18 cellular contexts compared by ENCODE assay signal in the genomic region with DNA sequence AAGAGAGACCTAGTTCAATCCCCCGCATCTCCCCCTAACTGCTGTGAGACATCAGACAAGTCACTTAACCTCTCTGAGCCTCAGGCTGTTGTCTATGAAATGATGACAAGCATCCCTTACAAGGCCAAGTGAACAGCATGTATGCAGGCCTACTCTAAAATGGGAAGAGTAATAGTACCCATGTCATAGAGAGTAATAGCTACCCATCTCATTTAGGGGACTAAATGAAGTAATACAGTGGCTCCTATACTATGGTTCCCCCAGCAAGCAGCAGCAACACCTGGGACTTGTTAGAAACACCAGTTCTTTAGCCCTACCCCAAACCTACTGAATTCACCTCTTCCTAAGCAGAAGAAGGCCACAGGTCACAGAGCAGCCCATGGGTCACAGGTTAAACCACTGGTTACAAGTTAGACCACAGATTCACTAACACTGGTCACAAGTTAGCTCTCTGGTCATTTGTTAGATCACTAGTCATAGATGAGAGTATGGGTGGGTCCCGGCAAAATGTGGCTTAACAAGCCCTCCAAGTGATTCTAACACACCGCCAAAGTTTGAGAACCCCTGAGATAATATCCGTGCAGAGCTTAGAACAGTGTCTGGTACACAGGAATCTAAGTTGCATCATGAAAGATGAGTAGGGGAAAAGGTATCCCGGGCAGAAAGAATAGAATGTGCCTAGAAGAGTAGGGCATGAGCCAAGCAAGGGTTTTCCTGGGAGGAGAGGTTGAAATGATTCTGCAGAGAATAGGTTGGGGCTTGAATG. TPM values are rescaled to one million over a fixed set of nuclear protein-coding genes. Genes with fewer than 3 reads are reported as not detected.
A peak's percentile ranks its signal among the peaks of the same experiment; 100 is the strongest.
DNase-seq lines count a peak whose midpoint lies in the region; ATAC-seq and TF ChIP-seq lines count a peak whose summit lies in the region.
"Had no signal": no experiment of that assay in that cellular context is flagged by ENCODE, and none has a peak within 500 bp of the region (broad histone marks: within the 10 kb centered on the region; RNA-seq: fewer than 3 reads in every experiment).

No MANE protein-coding gene starts in this region.

- no peak overlapping the region for H3K27ac Mint-ChIP-seq in activated naive CD8-positive, alpha-beta T cell
- no peak overlapping the region for H3K27ac Mint-ChIP-seq in activated naive CD8-positive, alpha-beta T cell treated with anti-CD3 and anti-CD28 coated beads for 36 hours
- H3K27ac Mint-ChIP-seq: activated naive CD4-positive, alpha-beta T cell treated with anti-CD3 and anti-CD28 coated beads, Interleukin-2, amount 50 U/mL, for 72 hours; CD8-positive, alpha-beta T cell; T-helper 1 cell treated with Interleukin-12 subunit alpha and Interleukin-12 subunit beta and Interleukin-4 antibody, amounts not matched to agents 30 μg/mL and 1 μg/mL, for 36 hours had no signal

- H3K4me1 ChIP-seq in OCI-LY1 (ENCODE audit: insufficient read depth, low read length, severe bottlenecking) (peaks cover 10% of the 10 kb centered on the region), Peyer's patch (peaks cover 0 to 12% (median 0%) of the 10 kb centered on the region in 4 donors)

- H3K4me1 Mint-ChIP-seq in activated naive CD8-positive, alpha-beta T cell (ENCODE audit: low read depth) = peaks cover 19% of the 10 kb centered on the region
- peaks cover 14% of the 10 kb centered on the region for H3K4me1 Mint-ChIP-seq in activated naive CD8-positive, alpha-beta T cell treated with anti-CD3 and anti-CD28 coated beads for 36 hours

- H3K9me3 Mint-ChIP-seq in activated naive CD8-positive, alpha-beta T cell (ENCODE audit: low read depth) = peaks cover 4% of the 10 kb centered on the region
- H3K9me3 Mint-ChIP-seq in activated naive CD8-positive, alpha-beta T cell treated with anti-CD3 and anti-CD28 coated beads for 36 hours = peaks cover 2% of the 10 kb centered on the region
- H3K9me3 Mint-ChIP-seq: CD8-positive, alpha-beta T cell; T-helper 1 cell treated with Interleukin-12 subunit alpha and Interleukin-12 subunit beta and Interleukin-4 antibody, amounts not matched to agents 30 μg/mL and 1 μg/mL, for 36 hours had no signal

- no peak for TF ChIP-seq POLR2A in Peyer's patch (IDR thresholded peaks at IDR 0.05)

- no peaks in the 10 kb centered on the region for H3K36me3 Mint-ChIP-seq in activated naive CD8-positive, alpha-beta T cell
- peaks cover 1% of the 10 kb centered on the region for H3K36me3 Mint-ChIP-seq in activated naive CD8-positive, alpha-beta T cell treated with anti-CD3 and anti-CD28 coated beads for 36 hours
- H3K36me3 Mint-ChIP-seq: CD8-positive, alpha-beta T cell had no signal

- H3K27me3 Mint-ChIP-seq in activated naive CD8-positive, alpha-beta T cell = peaks cover 21% of the 10 kb centered on the region
- H3K27me3 Mint-ChIP-seq in activated naive CD8-positive, alpha-beta T cell treated with anti-CD3 and anti-CD28 coated beads for 36 hours = peaks cover 42% of the 10 kb centered on the region

- no peak for DNase-seq in activated naive CD8-positive, alpha-beta T cell treated with anti-CD3 and anti-CD28 coated beads for 36 hours
- DNase-seq in renal cortical epithelial cell (ENCODE audit: low read depth) (peak; percentile 23), Peyer's patch (no peak), substantia nigra (lab: John Stamatoyannopoulos, UW) (no peak)
- DNase-seq: activated CD4-positive, CD25-positive, alpha-beta regulatory T cell treated with anti-CD3 and anti-CD28 coated beads, Interleukin-2, amount 50 U/mL, for 72 hours; CD8-positive, alpha-beta T cell; spleen had no signal

- peak overlapping the region; percentile 37 for H3K4me3 Mint-ChIP-seq in activated naive CD8-positive, alpha-beta T cell
- H3K4me3 Mint-ChIP-seq in activated naive CD8-positive, alpha-beta T cell treated with anti-CD3 and anti-CD28 coated beads for 36 hours = no peak overlapping the region
- H3K4me3 Mint-ChIP-seq: CD8-positive, alpha-beta T cell; T-helper 1 cell treated with Interleukin-12 subunit alpha and Interleukin-12 subunit beta and Interleukin-4 antibody, amounts not matched to agents 30 μg/mL and 1 μg/mL, for 36 hours had no signal

- ATAC-seq in HG02798 (IDR thresholded peaks at IDR 0.05; ENCODE audit: poor library complexity, unreplicated experiment) (peak; percentile 31), GM18870 (IDR thresholded peaks at IDR 0.05; ENCODE audit: unreplicated experiment) (no peak)
- ATAC-seq: CD8-positive, alpha-beta T cell had no signal

- no peaks in the 10 kb centered on the region for H4K20me1 ChIP-seq in OCI-LY1 (ENCODE audit: insufficient read depth, low read length)

- peak overlapping the region; percentile 32; the same call in 1 of the 2 replicates for H3K4me2 ChIP-seq in OCI-LY1 (ENCODE audit: low read length)

- H3F3A ChIP-seq in OCI-LY1 (ENCODE audit: insufficient read depth, low read length) = no peaks in the 10 kb centered on the region

- H3K9ac ChIP-seq in OCI-LY1 (ENCODE audit: low read length) = no peak overlapping the region

- H2AFZ ChIP-seq in OCI-LY1 (ENCODE audit: low read length) = no peak overlapping the region

- no peaks in the 10 kb centered on the region for H3K79me2 ChIP-seq in OCI-LY1 (ENCODE audit: insufficient read depth, low read length)

- H3K36me3 ChIP-seq in OCI-LY1 (ENCODE audit: insufficient read depth, low read length) = no peaks in the 10 kb centered on the region
- H3K36me3 ChIP-seq in Peyer's patch = no peaks in the 10 kb centered on the region
- H3K36me3 ChIP-seq: ovary, spleen, suprapubic skin had no signal

- H3K27ac ChIP-seq in OCI-LY1 (ENCODE audit: low read depth, low read length, poor library complexity, severe bottlenecking) = no peak overlapping the region
- H3K27ac ChIP-seq in Peyer's patch = no peak overlapping the region
- no peak overlapping the region for H3K27ac ChIP-seq in substantia nigra (ENCODE audit: low read depth, low read length, poor library complexity, severe bottlenecking)
- H3K27ac ChIP-seq: ovary, spleen, suprapubic skin had no signal

- TF ChIP-seq CTCF in OCI-LY1 (IDR thresholded peaks at IDR 0.05; ENCODE audit: low read length) = no peak
- TF ChIP-seq CTCF in Peyer's patch (IDR thresholded peaks at IDR 0.05) = no peak

- no peaks in the 10 kb centered on the region for H3K27me3 ChIP-seq in OCI-LY1 (ENCODE audit: insufficient read depth, low read length)
- peaks cover 0 to 5% of the 10 kb centered on the region in 2 donors for H3K27me3 ChIP-seq in Peyer's patch
- H3K27me3 ChIP-seq: ovary had no signal

- no peak overlapping the region for H3K4me3 ChIP-seq in OCI-LY1 (ENCODE audit: low read depth, low read length, poor library complexity, severe bottlenecking)
- H3K4me3 ChIP-seq in Peyer's patch = no peak overlapping the region
- H3K4me3 ChIP-seq: ovary, spleen, suprapubic skin had no signal

- H3K9me2 ChIP-seq in OCI-LY1 (ENCODE audit: low read depth, low read length) = no peaks in the 10 kb centered on the region

- H3K9me3 ChIP-seq in OCI-LY1 (ENCODE audit: low read length) = no peaks in the 10 kb centered on the region
- H3K9me3 ChIP-seq in Peyer's patch = no peaks in the 10 kb centered on the region
- H3K9me3 ChIP-seq: ovary, spleen, suprapubic skin had no signal

RNA-seq across cellular contexts. Expression of a gene that starts 1.4 kb away (rescaled TPM):
- total RNA-seq in activated naive CD8-positive, alpha-beta T cell treated with anti-CD3 and anti-CD28 coated beads for 36 hours = not detected
- total RNA-seq in renal cortical epithelial cell = not detected in 2 replicates
- total RNA-seq in Peyer's patch = not detected
- total RNA-seq: activated naive CD4-positive, alpha-beta T cell treated with anti-CD3 and anti-CD28 coated beads, Interleukin-2, amount 50 U/mL, for 72 hours; cardiac septum; CD8-positive, alpha-beta T cell; G401; mononuclear cell; spleen; suprapubic skin had no signal

RNA-seq across cellular contexts. Expression of a gene that starts 1.6 kb away (rescaled TPM):
- total RNA-seq in activated naive CD8-positive, alpha-beta T cell treated with anti-CD3 and anti-CD28 coated beads for 36 hours = not detected
- total RNA-seq in renal cortical epithelial cell = not detected in 2 replicates
- 1 to 10 TPM in 2 of 4 donors, not detected in 2; 1.4 to 1.7 TPM for total RNA-seq in Peyer's patch
- total RNA-seq: activated naive CD4-positive, alpha-beta T cell treated with anti-CD3 and anti-CD28 coated beads, Interleukin-2, amount 50 U/mL, for 72 hours; CD8-positive, alpha-beta T cell; G401 had no signal

RNA-seq across cellular contexts. Expression of a gene that starts 33.1 kb away (rescaled TPM):
- not detected for total RNA-seq in activated naive CD8-positive, alpha-beta T cell treated with anti-CD3 and anti-CD28 coated beads for 36 hours
- not detected in 2 replicates for total RNA-seq in renal cortical epithelial cell
- not detected for total RNA-seq in Peyer's patch
- total RNA-seq: activated naive CD4-positive, alpha-beta T cell treated with anti-CD3 and anti-CD28 coated beads, Interleukin-2, amount 50 U/mL, for 72 hours; cardiac septum; CD8-positive, alpha-beta T cell; G401; mononuclear cell; ovary; spleen; suprapubic skin had no signal

RNA-seq across cellular contexts. Expression of a gene that starts 40.7 kb away (rescaled TPM):
- 100 to 1,000 TPM; 137 to 142 TPM for total RNA-seq in activated naive CD8-positive, alpha-beta T cell treated with anti-CD3 and anti-CD28 coated beads for 36 hours
- 64.6 and 150 TPM in 2 replicates for total RNA-seq in renal cortical epithelial cell
- total RNA-seq in Peyer's patch = 10 to 100 TPM; 38.9 to 97.4 (median 56.3) TPM
